Comparison of ENCODE assay signal across 8 cellular contexts in the genomic region with DNA sequence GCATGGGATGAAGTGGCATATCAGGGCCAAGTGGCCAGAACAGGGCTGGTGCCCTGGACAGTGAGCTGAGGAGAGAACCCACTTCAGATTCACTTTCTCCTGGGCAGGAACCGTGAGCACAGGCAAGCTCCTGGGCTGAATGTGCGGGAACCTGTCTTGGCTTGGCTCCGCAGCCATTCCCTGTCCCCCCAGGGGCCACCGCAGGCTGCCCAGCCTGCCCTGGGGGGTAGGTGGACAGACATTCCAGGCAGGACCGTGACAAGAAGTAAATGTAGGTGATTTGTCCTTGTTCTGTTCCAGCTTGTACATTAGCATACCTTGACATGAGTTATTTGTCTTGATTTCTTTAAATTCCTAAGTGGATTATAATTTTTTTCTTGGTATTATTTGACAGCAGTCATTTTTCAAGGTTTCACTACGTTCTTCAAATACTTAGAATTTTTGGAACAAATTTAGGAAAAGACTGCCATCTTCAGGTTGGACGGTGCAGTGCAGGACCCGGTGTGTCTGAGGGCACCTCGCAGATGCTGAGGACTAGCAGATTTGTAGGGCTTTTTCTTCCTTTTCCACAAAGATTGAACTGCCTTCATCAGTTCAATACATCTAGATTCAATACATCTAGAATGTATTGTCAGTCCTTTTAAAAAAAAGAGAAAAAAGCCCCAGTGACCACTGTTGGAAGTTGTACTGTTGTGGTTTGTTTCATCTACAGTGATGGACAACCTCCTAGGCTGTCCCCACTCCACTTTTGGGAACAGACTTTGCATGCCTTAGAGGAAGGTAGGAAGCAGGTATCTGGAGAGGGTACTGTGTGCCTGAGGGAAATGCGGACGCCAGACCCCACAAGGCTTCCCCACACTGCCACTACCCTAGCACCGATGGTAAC.
DNase-seq lines count a peak whose midpoint lies in the region; ATAC-seq and TF ChIP-seq lines count a peak whose summit lies in the region.

No MANE protein-coding gene starts in this region.

- DNase-seq in NCI-H510A treated with DMSO at 0.1 percent for 48 hours (lab: John Stamatoyannopoulos, UW) = peak; percentile 2
- DNase-seq in NCI-H510A (lab: John Stamatoyannopoulos, UW) = no peak
- peak; percentile 45 for DNase-seq in KBM-7
- peak; percentile 85 for DNase-seq in SJSA1 (ENCODE audit: low read depth in 1 of 2, low spot score in 2 of 2)
- peak in 1 of 2 donors; percentile 86 for DNase-seq in ascending aorta (ENCODE audit: low spot score in 2 of 2)
- DNase-seq in hippocampal formation (lab: John Stamatoyannopoulos, UW) = peak; percentile 39 to 53
- no peak for DNase-seq in smooth muscle cell (lab: John Stamatoyannopoulos, UW; ENCODE audit: unreplicated experiment)

- H3K27ac ChIP-seq in SJSA1 = no peak overlapping the region
- H3K27ac ChIP-seq in ascending aorta = no peak overlapping the region
- no peak overlapping the region for H3K27ac ChIP-seq in smooth muscle cell (ENCODE audit: low read depth)

- no peak overlapping the region for H2AFZ ChIP-seq in smooth muscle cell (ENCODE audit: low read depth)

- in situ Hi-C loops in KBM-7 (cut with MboI; ENCODE audit: low pct_unique_long_range_greater_than_20kb, low sequenced_read_pairs) = no loop called here

- peaks cover 11% of the 10 kb centered on the region for H4K20me1 ChIP-seq in smooth muscle cell (ENCODE audit: low read depth)

- no peak overlapping the region for H3K9ac ChIP-seq in smooth muscle cell (ENCODE audit: low read depth)

- H3F3A ChIP-seq in smooth muscle cell (ENCODE audit: low read depth) = peaks cover 26% of the 10 kb centered on the region

- H3K4me2 ChIP-seq in smooth muscle cell = no peak overlapping the region

- H3K4me1 ChIP-seq in SJSA1 (replicated peaks) (peaks cover 14% of the 10 kb centered on the region), ascending aorta (peaks cover 13 to 48% of the 10 kb centered on the region in 2 donors), smooth muscle cell (ENCODE audit: low read depth) (peaks cover 6% of the 10 kb centered on the region)

- H3K27me3 ChIP-seq in SJSA1 (replicated peaks) (no peaks in the 10 kb centered on the region), ascending aorta (no peaks in the 10 kb centered on the region), smooth muscle cell (ENCODE audit: low read depth) (no peaks in the 10 kb centered on the region)

- H3K9me3 ChIP-seq in SJSA1 (replicated peaks) (no peaks in the 10 kb centered on the region), ascending aorta (no peaks in the 10 kb centered on the region), smooth muscle cell (replicated peaks; ENCODE audit: low read depth) (no peaks in the 10 kb centered on the region)

- WGBS in smooth muscle cell (ENCODE audit: low lambda C conversion rate) = 63% methylated on average over 12 of the region's 12 CpGs

- peaks cover 42% of the 10 kb centered on the region for H3K79me2 ChIP-seq in smooth muscle cell (ENCODE audit: low read depth)

- intact Hi-C loops in ascending aorta (cut with DNase I) = loop anchor here (1.0 to 10.0 kb wide), 6 partner anchors 202 to 839 kb away; no protein-coding TSS in a partner anchor

- peak; percentile 75 to 95 (median 89) for TF ChIP-seq CTCF in ascending aorta (IDR thresholded peaks at IDR 0.05)
- TF ChIP-seq CTCF in smooth muscle cell (IDR thresholded peaks at IDR 0.05; ENCODE audit: borderline replicate concordance, insufficient read depth, poor library complexity, severe bottlenecking) = peak; percentile 86

- peaks cover 51% of the 10 kb centered on the region for H3K36me3 ChIP-seq in SJSA1
- H3K36me3 ChIP-seq in ascending aorta = peaks cover 0 to 3% of the 10 kb centered on the region in 2 donors
- H3K36me3 ChIP-seq in smooth muscle cell (ENCODE audit: low read depth) = peaks cover 2% of the 10 kb centered on the region

- ATAC-seq in HG03097 (IDR thresholded peaks at IDR 0.05; ENCODE audit: low FRiP score, unreplicated experiment) = no peak

- no peak overlapping the region for H3K4me3 ChIP-seq in SJSA1
- no peak overlapping the region for H3K4me3 ChIP-seq in ascending aorta
- no peak overlapping the region for H3K4me3 ChIP-seq in smooth muscle cell

Comparison
In these comparisons a context has a peak if more than half of its experiments do, and no peak if none do; other contexts are left out.
1. DNase-seq: peak in NCI-H510A treated with DMSO at 0.1 percent for 48 hours (single experiment), KBM-7 (single experiment), SJSA1 (2 of 2) and hippocampal formation (2 of 2); none in NCI-H510A (single experiment) and smooth muscle cell (single experiment).